Comparison of ENCODE assay signal across 31 cellular contexts in genomic region chr1:203219171-203219570, GRCh38. TPM values are rescaled to one million over a fixed set of nuclear protein-coding genes. Genes with fewer than 3 reads are reported as not detected.
"Had no signal": no experiment of that assay in that cellular context is flagged by ENCODE, and none has a peak within 500 bp of the region (broad histone marks: within the 10 kb centered on the region; RNA-seq: fewer than 3 reads in every experiment).

No MANE protein-coding gene starts in this region.

- H3K36me3 Mint-ChIP-seq: natural killer cell treated with Interleukin-12 subunit alpha and Interleukin-12 subunit beta and Interleukin-15 and Interleukin-18, amount 100 ng/mL, for 72 hours; stimulated activated effector memory CD8-positive, alpha-beta T cell treated with anti-CD3 and anti-CD28 coated beads, Interleukin-12 subunit alpha, Interleukin-12 subunit beta, amount 100 ng/mL, for 72 hours; stimulated activated naive B cell treated with anti-CD40 and anti-IgM and Interleukin-4, amounts not matched to agents 10 μg/mL and 1 μg/mL and 100 μg/mL, for 72 hours had no signal

- ATAC-seq: psoas muscle; right cardiac atrium; right lobe of liver; stimulated activated effector memory CD8-positive, alpha-beta T cell treated with anti-CD3 and anti-CD28 coated beads, Interleukin-12 subunit alpha, Interleukin-12 subunit beta, amount 100 ng/mL, for 72 hours; stimulated activated naive B cell treated with anti-CD40 and anti-IgM and Interleukin-4, amounts not matched to agents 10 μg/mL and 1 μg/mL and 100 μg/mL, for 72 hours had no signal

- H3K9me3 Mint-ChIP-seq: natural killer cell treated with Interleukin-12 subunit alpha and Interleukin-12 subunit beta and Interleukin-15 and Interleukin-18, amount 100 ng/mL, for 72 hours; nephron progenitor cell; neural crest cell; stimulated activated effector memory CD8-positive, alpha-beta T cell treated with anti-CD3 and anti-CD28 coated beads, Interleukin-12 subunit alpha, Interleukin-12 subunit beta, amount 100 ng/mL, for 72 hours; stimulated activated naive B cell treated with anti-CD40 and anti-IgM and Interleukin-4, amounts not matched to agents 10 μg/mL and 1 μg/mL and 100 μg/mL, for 72 hours; stimulated activated naive CD8-positive, alpha-beta T cell treated with anti-CD3 and anti-CD28 coated beads, Interleukin-15, Interleukin-2, amounts not matched to agents 100 ng/mL and 50 ng/mL, for 24 hours had no signal

- H3K36me3 ChIP-seq: ovary, right lobe of liver, sigmoid colon, stomach, thoracic aorta, thyroid gland, tibial nerve, upper lobe of left lung, vagina had no signal

- DNase-seq: occipital lobe; ovary; psoas muscle; right cardiac atrium; right lobe of liver; sigmoid colon; small intestine; stimulated activated CD4-positive, alpha-beta T cell treated with anti-CD3 and anti-CD28 coated beads, Interleukin-15, amount 100 ng/mL, for 24 hours; stimulated activated CD4-positive, alpha-beta T cell treated with anti-CD3 and anti-CD28 coated beads, Interleukin-2, amount 100 ng/mL, for 24 hours; stimulated activated CD4-positive, alpha-beta T cell treated with anti-CD3 and anti-CD28 coated beads, Interleukin-2, amount 100 ng/mL, for 48 hours; stimulated activated CD4-positive, alpha-beta T cell treated with anti-CD3 and anti-CD28 coated beads, Interleukin-4, amount 100 ng/mL, for 24 hours; stimulated activated naive B cell treated with anti-CD40 and anti-IgM and Interleukin-4, amounts not matched to agents 10 μg/mL and 1 μg/mL and 100 μg/mL, for 72 hours; stimulated activated naive CD4-positive, alpha-beta T cell treated with Interleukin-2 at 50 U/mL for 16 hours; stomach; thyroid gland; trophoblast cell; upper lobe of left lung had no signal

- H3K9me3 ChIP-seq: ovary, psoas muscle, right lobe of liver, sigmoid colon, stomach, thoracic aorta, thyroid gland, tibial nerve, upper lobe of left lung, vagina had no signal

- H3K27ac ChIP-seq: ovary, parathyroid adenoma, psoas muscle, right lobe of liver, sigmoid colon, stomach, thoracic aorta, thyroid gland, tibial nerve, upper lobe of left lung, vagina had no signal

- H3K4me1 ChIP-seq: parathyroid adenoma, right lobe of liver, thyroid gland, vagina had no signal

- H3K4me3 Mint-ChIP-seq: natural killer cell treated with Interleukin-12 subunit alpha and Interleukin-12 subunit beta and Interleukin-15 and Interleukin-18, amount 100 ng/mL, for 72 hours; nephron progenitor cell; neural crest cell; stimulated activated effector memory CD8-positive, alpha-beta T cell treated with anti-CD3 and anti-CD28 coated beads, Interleukin-12 subunit alpha, Interleukin-12 subunit beta, amount 100 ng/mL, for 72 hours; stimulated activated naive B cell treated with anti-CD40 and anti-IgM and Interleukin-4, amounts not matched to agents 10 μg/mL and 1 μg/mL and 100 μg/mL, for 72 hours; stimulated activated naive CD8-positive, alpha-beta T cell treated with anti-CD3 and anti-CD28 coated beads, Interleukin-15, Interleukin-2, amounts not matched to agents 100 ng/mL and 50 ng/mL, for 24 hours had no signal

- H3K4me3 ChIP-seq: ovary, psoas muscle, right lobe of liver, sigmoid colon, stomach, thoracic aorta, thyroid gland, tibial nerve, upper lobe of left lung, vagina had no signal

- H3K27ac Mint-ChIP-seq: natural killer cell treated with Interleukin-12 subunit alpha and Interleukin-12 subunit beta and Interleukin-15 and Interleukin-18, amount 100 ng/mL, for 72 hours; nephron progenitor cell; progenitor cell of endocrine pancreas; stimulated activated effector memory CD8-positive, alpha-beta T cell treated with anti-CD3 and anti-CD28 coated beads, Interleukin-12 subunit alpha, Interleukin-12 subunit beta, amount 100 ng/mL, for 72 hours; stimulated activated naive B cell treated with anti-CD40 and anti-IgM and Interleukin-4, amounts not matched to agents 10 μg/mL and 1 μg/mL and 100 μg/mL, for 72 hours; stimulated activated naive CD8-positive, alpha-beta T cell treated with anti-CD3 and anti-CD28 coated beads, Interleukin-15, Interleukin-2, amounts not matched to agents 100 ng/mL and 50 ng/mL, for 24 hours had no signal

RNA-seq across cellular contexts. Expression of gene CHIT1, which starts 10.3 kb away (rescaled TPM):
- total RNA-seq: neural crest cell, occipital lobe, sigmoid colon, vagina had no signal

RNA-seq across cellular contexts. Expression of gene CHI3L1, which starts 32.7 kb away (rescaled TPM):
- total RNA-seq: neural crest cell, progenitor cell of endocrine pancreas had no signal

RNA-seq across cellular contexts. Expression of gene MYBPH, which starts 43.5 kb away (rescaled TPM):
- total RNA-seq: natural killer cell treated with Interleukin-12 subunit alpha and Interleukin-12 subunit beta and Interleukin-15 and Interleukin-18, amount 100 ng/mL, for 72 hours; neural crest cell; occipital lobe; progenitor cell of endocrine pancreas; renal cortical epithelial cell; right cardiac atrium; sigmoid colon; stomach; subcutaneous adipose tissue; temporal lobe; thoracic aorta; tibial nerve; ureter; vagina had no signal
